ENCODE assay signal across 8 cellular contexts in the genomic region with DNA sequence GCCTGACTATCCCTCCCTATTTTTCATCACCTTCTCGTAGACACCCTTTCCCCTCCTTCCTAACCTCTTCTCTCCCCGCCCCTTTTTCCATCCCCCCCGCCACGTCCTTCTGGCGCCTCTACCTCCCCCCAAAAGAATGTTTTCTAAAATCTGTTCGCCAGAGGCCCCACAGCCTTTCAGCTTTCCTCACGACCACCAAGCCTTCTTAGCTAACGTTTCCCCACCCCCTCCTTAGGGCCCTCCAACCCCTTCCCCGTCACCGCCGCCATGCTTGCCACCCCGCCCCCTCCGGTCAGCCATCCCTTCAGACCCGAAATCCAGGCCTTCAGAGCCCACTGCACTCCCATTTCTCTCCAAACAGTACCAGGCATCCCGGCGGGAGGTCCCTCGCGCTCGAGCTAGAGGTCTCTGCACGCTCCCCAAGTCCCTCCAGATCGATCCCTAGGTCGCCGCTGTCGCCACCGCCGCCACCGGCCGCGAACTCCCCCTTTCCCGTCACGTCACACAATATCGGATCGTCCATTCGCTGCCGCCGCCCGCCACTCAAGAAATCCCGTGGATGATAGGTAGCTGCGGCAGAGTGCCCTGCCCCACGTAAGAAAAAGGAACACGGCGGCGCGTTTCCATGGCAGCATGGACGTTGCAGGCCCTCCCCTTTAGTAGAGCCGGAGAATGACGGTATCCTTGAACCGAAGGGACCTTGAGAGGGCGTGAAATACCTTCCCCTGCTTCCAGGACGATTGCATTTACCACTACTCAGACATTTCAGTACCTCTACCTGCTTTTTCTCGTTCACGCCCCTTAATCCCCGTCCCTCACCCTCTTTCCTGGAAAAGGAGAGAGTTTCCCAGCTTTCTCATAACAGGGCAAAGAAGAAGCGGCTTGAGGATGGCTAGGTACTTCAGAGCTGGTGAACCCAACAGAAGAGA. TPM values are rescaled to one million over a fixed set of nuclear protein-coding genes. Genes with fewer than 3 reads are reported as not detected.
DNase-seq lines count a peak whose midpoint lies in the region; ATAC-seq, FAIRE-seq and TF ChIP-seq lines count a peak whose summit lies in the region.

A gene with protein sequence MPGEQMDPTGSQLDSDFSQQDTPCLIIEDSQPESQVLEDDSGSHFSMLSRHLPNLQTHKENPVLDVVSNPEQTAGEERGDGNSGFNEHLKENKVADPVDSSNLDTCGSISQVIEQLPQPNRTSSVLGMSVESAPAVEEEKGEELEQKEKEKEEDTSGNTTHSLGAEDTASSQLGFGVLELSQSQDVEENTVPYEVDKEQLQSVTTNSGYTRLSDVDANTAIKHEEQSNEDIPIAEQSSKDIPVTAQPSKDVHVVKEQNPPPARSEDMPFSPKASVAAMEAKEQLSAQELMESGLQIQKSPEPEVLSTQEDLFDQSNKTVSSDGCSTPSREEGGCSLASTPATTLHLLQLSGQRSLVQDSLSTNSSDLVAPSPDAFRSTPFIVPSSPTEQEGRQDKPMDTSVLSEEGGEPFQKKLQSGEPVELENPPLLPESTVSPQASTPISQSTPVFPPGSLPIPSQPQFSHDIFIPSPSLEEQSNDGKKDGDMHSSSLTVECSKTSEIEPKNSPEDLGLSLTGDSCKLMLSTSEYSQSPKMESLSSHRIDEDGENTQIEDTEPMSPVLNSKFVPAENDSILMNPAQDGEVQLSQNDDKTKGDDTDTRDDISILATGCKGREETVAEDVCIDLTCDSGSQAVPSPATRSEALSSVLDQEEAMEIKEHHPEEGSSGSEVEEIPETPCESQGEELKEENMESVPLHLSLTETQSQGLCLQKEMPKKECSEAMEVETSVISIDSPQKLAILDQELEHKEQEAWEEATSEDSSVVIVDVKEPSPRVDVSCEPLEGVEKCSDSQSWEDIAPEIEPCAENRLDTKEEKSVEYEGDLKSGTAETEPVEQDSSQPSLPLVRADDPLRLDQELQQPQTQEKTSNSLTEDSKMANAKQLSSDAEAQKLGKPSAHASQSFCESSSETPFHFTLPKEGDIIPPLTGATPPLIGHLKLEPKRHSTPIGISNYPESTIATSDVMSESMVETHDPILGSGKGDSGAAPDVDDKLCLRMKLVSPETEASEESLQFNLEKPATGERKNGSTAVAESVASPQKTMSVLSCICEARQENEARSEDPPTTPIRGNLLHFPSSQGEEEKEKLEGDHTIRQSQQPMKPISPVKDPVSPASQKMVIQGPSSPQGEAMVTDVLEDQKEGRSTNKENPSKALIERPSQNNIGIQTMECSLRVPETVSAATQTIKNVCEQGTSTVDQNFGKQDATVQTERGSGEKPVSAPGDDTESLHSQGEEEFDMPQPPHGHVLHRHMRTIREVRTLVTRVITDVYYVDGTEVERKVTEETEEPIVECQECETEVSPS (N-terminal part only) (minus strand): TSS at position 484 of the 929 bp plus-strand sequence. CDS start 113 bp downstream, at position 371.

- 0 out of 2 replicates have a peak, but pooled peaks have one; percentile 1 for TF ChIP-seq RAD21 in SK-N-SH (IDR thresholded peaks at IDR 0.05; ENCODE audit: low read length)

- H4K20me1 ChIP-seq in SK-N-SH (ENCODE audit: insufficient read depth) = no peaks in the 10 kb centered on the region; the same call in 1 of the 2 replicates

- H3K4ac ChIP-seq in neuronal stem cell (ENCODE audit: low read length) = no peak within 1 kb of the TSS

- H3K27me3 Mint-ChIP-seq in activated naive CD4-positive, alpha-beta T cell treated with anti-CD3 and anti-CD28 coated beads, Interleukin-2, amount 10 ng/mL, durations not matched to agents 7 days and 5 days = no peaks in the 10 kb centered on the region

- H2AFZ ChIP-seq in SK-N-SH (ENCODE audit: low read depth) (peak within 1 kb of the TSS; percentile 97), neuronal stem cell (ENCODE audit: low read length) (peak within 1 kb of the TSS; percentile 97)

- CTCF ChIA-PET in SK-N-SH (lab: Yijun Ruan, JAX) = interaction anchor here (1.5 to 6.5 kb wide), 3 partner anchors 9 to 22 kb away, joined by 7 to 42 read pairs (median 19); no protein-coding TSS in a partner anchor
- CTCF ChIA-PET in activated naive CD4-positive, alpha-beta T cell treated with anti-CD3 and anti-CD28 coated beads, Interleukin-2, amount 10 ng/mL, durations not matched to agents 7 days and 5 days (lab: Charles Lee) = interaction anchor here (0.7 to 1.9 kb wide), 2 partner anchors 18 to 37 kb away, joined by 4 to 7 read pairs; no protein-coding TSS in a partner anchor

- H2BK12ac ChIP-seq in neuronal stem cell (ENCODE audit: low read length) = no peak within 1 kb of the TSS

- H3K14ac ChIP-seq in neuronal stem cell (ENCODE audit: low read length) = no peak within 1 kb of the TSS

- no peak within 1 kb of the TSS for H2BK15ac ChIP-seq in neuronal stem cell (ENCODE audit: low read length)

- peak within 1 kb of the TSS; percentile 69 for H3K23ac ChIP-seq in neuronal stem cell (ENCODE audit: low read depth, low read length, poor library complexity)

- no peaks in the 10 kb centered on the region for H3K9me3 ChIP-seq in SK-N-SH
- peaks cover 0 to 3% of the 10 kb centered on the region in 2 donors for H3K9me3 ChIP-seq in neuronal stem cell (replicated peaks in 1 of 2; ENCODE audit: control insufficient read depth in 2 of 2, insufficient read depth in 1 of 2, low read depth in 1 of 2, low read length in 2 of 2)
- no peaks in the 10 kb centered on the region for H3K9me3 ChIP-seq in subcutaneous abdominal adipose tissue (ENCODE audit: control insufficient read depth in 5 of 5, low read length in 5 of 5)

- 3% methylated on average over 45 of the region's 54 CpGs for WGBS in SK-N-SH (ENCODE audit: low lambda C conversion rate)
- WGBS in neuronal stem cell (ENCODE audit: extremely low coverage in 2 of 2, insufficient read length in 2 of 2, insufficient replicate concordance in 1 of 2), 2 donors = no CpG with 5 or more reads among the region's 54 CpGs

- ATAC-seq in HG02571 (IDR thresholded peaks at IDR 0.05; ENCODE audit: unreplicated experiment) = peak; percentile 98

- peaks cover 45% of the 10 kb centered on the region for H3K79me2 ChIP-seq in SK-N-SH (ENCODE audit: insufficient read depth)

- H3K4me1 Mint-ChIP-seq in activated naive CD4-positive, alpha-beta T cell treated with anti-CD3 and anti-CD28 coated beads, Interleukin-2, amount 10 ng/mL, durations not matched to agents 7 days and 5 days = peaks cover 33% of the 10 kb centered on the region

- H2BK5ac ChIP-seq in neuronal stem cell (ENCODE audit: low read length) = no peak within 1 kb of the TSS

- peak within 1 kb of the TSS; percentile 82 for H3K4me2 ChIP-seq in SK-N-SH
- peak within 1 kb of the TSS; percentile 62 for H3K4me2 ChIP-seq in neuronal stem cell (ENCODE audit: insufficient read depth, low read length, poor library complexity, severe bottlenecking)

- DNase-seq in GM04503 (ENCODE audit: low read depth) (peak; percentile 74), NCI-H1048 (lab: John Stamatoyannopoulos, UW) (peak; percentile 92), SK-N-SH (peak; percentile 92), frontal cortex (ENCODE audit: low spot score in 2 of 2) (peak; percentile 79 to 92), neuronal stem cell (ENCODE audit: low spot score) (peak; percentile 96)
- peak; percentile 97 for DNase-seq in activated naive CD4-positive, alpha-beta T cell treated with anti-CD3 and anti-CD28 coated beads, Interleukin-2, amount 10 ng/mL, durations not matched to agents 7 days and 5 days

- POLR2A ChIA-PET in SK-N-SH (lab: Yijun Ruan, JAX) = interaction anchor here (1.0 to 3.0 kb wide), 2 partner anchors 18 to 130 kb away, joined by 3 to 32 read pairs; no protein-coding TSS in a partner anchor

- no peak within 1 kb of the TSS for H4K91ac ChIP-seq in neuronal stem cell (ENCODE audit: low read depth, low read length, poor library complexity)

- no peaks in the 10 kb centered on the region for H3K79me1 ChIP-seq in neuronal stem cell (ENCODE audit: low read depth, low read length)

- H3K9me2 ChIP-seq in SK-N-SH = no peaks in the 10 kb centered on the region

- H2AK5ac ChIP-seq in neuronal stem cell (ENCODE audit: low read depth, low read length) = no peak within 1 kb of the TSS

- H3K27ac Mint-ChIP-seq in activated naive CD4-positive, alpha-beta T cell treated with anti-CD3 and anti-CD28 coated beads, Interleukin-2, amount 10 ng/mL, durations not matched to agents 7 days and 5 days = peak within 1 kb of the TSS; percentile 88

- peak within 1 kb of the TSS; percentile 80 for H3K9ac ChIP-seq in SK-N-SH
- peak within 1 kb of the TSS; percentile 88 for H3K9ac ChIP-seq in neuronal stem cell (ENCODE audit: low read depth, low read length, poor library complexity)
- H3K9ac ChIP-seq in subcutaneous abdominal adipose tissue (ENCODE audit: low read length in 5 of 5) = peak within 1 kb of the TSS; percentile 71 to 80 (median 77)

- FAIRE-seq in frontal cortex (lab: Jason Lieb, UNC) = peak; percentile 60

- no peak within 1 kb of the TSS for H4K8ac ChIP-seq in neuronal stem cell (ENCODE audit: low read depth, low read length)

- no peak for TF ChIP-seq EP300 in SK-N-SH (IDR thresholded peaks at IDR 0.05; ENCODE audit: borderline replicate concordance in 1 of 2, low read depth in 1 of 2, low read length in 1 of 2)

- H3K27ac ChIP-seq in SK-N-SH (ENCODE audit: low read depth in 2 of 2, low read length in 1 of 2) (peak within 1 kb of the TSS; percentile 75 to 86), neuronal stem cell (replicated peaks; ENCODE audit: low read length) (peak within 1 kb of the TSS; percentile 84), subcutaneous abdominal adipose tissue (ENCODE audit: low read depth, low read length) (peak within 1 kb of the TSS; percentile 72)

- H3K36me3 ChIP-seq in SK-N-SH (replicated peaks in 1 of 2; ENCODE audit: control insufficient read depth in 1 of 2, insufficient read depth in 2 of 2, low read length in 1 of 2) = peaks cover 21 to 41% of the 10 kb centered on the region in 2 experiments
- H3K36me3 ChIP-seq in neuronal stem cell (replicated peaks in 1 of 2; ENCODE audit: control insufficient read depth in 2 of 2, insufficient read depth in 2 of 2, low read length in 2 of 2) = peaks cover 15 to 44% of the 10 kb centered on the region in 2 donors
- peaks cover 1 to 8% (median 6%) of the 10 kb centered on the region in 5 donors for H3K36me3 ChIP-seq in subcutaneous abdominal adipose tissue (ENCODE audit: control insufficient read depth in 5 of 5, insufficient read depth in 5 of 5, low read length in 5 of 5)

- H3K4me1 ChIP-seq in SK-N-SH (ENCODE audit: control insufficient read depth in 1 of 2, insufficient read depth in 2 of 2, low read depth in 1 of 2, low read length in 1 of 2) (peaks cover 3 to 4% of the 10 kb centered on the region in 2 experiments; a peak in 2 of 4 replicates), neuronal stem cell (ENCODE audit: control insufficient read depth in 2 of 2, insufficient read depth in 1 of 2, low read depth in 1 of 2, low read length in 2 of 2) (peaks cover 7 to 9% of the 10 kb centered on the region in 2 donors), subcutaneous abdominal adipose tissue (ENCODE audit: control insufficient read depth in 5 of 5, insufficient read depth in 5 of 5, low read length in 5 of 5) (peaks cover 0 to 24% (median 17%) of the 10 kb centered on the region in 5 donors)

- H3F3A ChIP-seq in SK-N-SH (replicated peaks; ENCODE audit: insufficient read depth) = no peaks in the 10 kb centered on the region

- H3K27me3 ChIP-seq in SK-N-SH (ENCODE audit: insufficient read depth) = no peaks in the 10 kb centered on the region
- no peaks in the 10 kb centered on the region for H3K27me3 ChIP-seq in neuronal stem cell (ENCODE audit: control insufficient read depth in 3 of 3, insufficient read depth in 3 of 3, low read depth in 1 of 3, low read length in 3 of 3)
- H3K27me3 ChIP-seq in subcutaneous abdominal adipose tissue (ENCODE audit: control insufficient read depth in 5 of 5, insufficient read depth in 4 of 5, low read length in 5 of 5) = no peaks in the 10 kb centered on the region

- H3K9me3 Mint-ChIP-seq in activated naive CD4-positive, alpha-beta T cell treated with anti-CD3 and anti-CD28 coated beads, Interleukin-2, amount 10 ng/mL, durations not matched to agents 7 days and 5 days = no peaks in the 10 kb centered on the region

- TF ChIP-seq CTCF in SK-N-SH (IDR thresholded peaks at IDR 0.05) = no peak

- H2BK120ac ChIP-seq in neuronal stem cell (ENCODE audit: low read depth, low read length) = no peak within 1 kb of the TSS

- peak within 1 kb of the TSS; percentile 70 to 83 for H3K4me3 ChIP-seq in SK-N-SH (ENCODE audit: low read depth in 2 of 2, low read length in 1 of 2)
- H3K4me3 ChIP-seq in neuronal stem cell (ENCODE audit: low read length in 2 of 2) = peak within 1 kb of the TSS; percentile 91 to 96
- H3K4me3 ChIP-seq in subcutaneous abdominal adipose tissue (ENCODE audit: low read depth in 1 of 5, low read length in 5 of 5) = peak within 1 kb of the TSS; percentile 85 to 97 (median 95)

- H3K4me3 Mint-ChIP-seq in activated naive CD4-positive, alpha-beta T cell treated with anti-CD3 and anti-CD28 coated beads, Interleukin-2, amount 10 ng/mL, durations not matched to agents 7 days and 5 days = peak within 1 kb of the TSS; percentile 94

- peaks cover 21% of the 10 kb centered on the region for H3K36me3 Mint-ChIP-seq in activated naive CD4-positive, alpha-beta T cell treated with anti-CD3 and anti-CD28 coated beads, Interleukin-2, amount 10 ng/mL, durations not matched to agents 7 days and 5 days

- peak within 1 kb of the TSS; percentile 96 for H3K18ac ChIP-seq in neuronal stem cell (ENCODE audit: low read length)

RNA-seq across cellular contexts. Expression of the gene that starts here (rescaled TPM):
- polyA plus RNA-seq in SK-N-SH (2012; rRNA removed) = 27.1 and 46.5 TPM in 2 replicates
- polyA plus RNA-seq in SK-N-SH (2012; cell fraction: cytosol; rRNA removed) = 22.2 and 29.4 TPM in 2 replicates
- 80.1 and 95.5 TPM in 2 replicates for polyA plus RNA-seq in SK-N-SH (2012; cell fraction: nucleus; rRNA removed)
- total RNA-seq in frontal cortex = 157 TPM
- polyA plus RNA-seq in neuronal stem cell (2013, experiment 1 of 2) = 24.5 TPM
- 24.6 TPM for polyA plus RNA-seq in neuronal stem cell (2013, experiment 2 of 2)

Comparison
In these comparisons a context has a peak if more than half of its experiments do, and no peak if none do; other contexts are left out.
1. Peak in every context shown above with its lines: DNase-seq, ATAC-seq, H3K4me3 ChIP-seq and H3K27ac ChIP-seq.